ENCODE assay signal across 1 cellular context in the genomic region with DNA sequence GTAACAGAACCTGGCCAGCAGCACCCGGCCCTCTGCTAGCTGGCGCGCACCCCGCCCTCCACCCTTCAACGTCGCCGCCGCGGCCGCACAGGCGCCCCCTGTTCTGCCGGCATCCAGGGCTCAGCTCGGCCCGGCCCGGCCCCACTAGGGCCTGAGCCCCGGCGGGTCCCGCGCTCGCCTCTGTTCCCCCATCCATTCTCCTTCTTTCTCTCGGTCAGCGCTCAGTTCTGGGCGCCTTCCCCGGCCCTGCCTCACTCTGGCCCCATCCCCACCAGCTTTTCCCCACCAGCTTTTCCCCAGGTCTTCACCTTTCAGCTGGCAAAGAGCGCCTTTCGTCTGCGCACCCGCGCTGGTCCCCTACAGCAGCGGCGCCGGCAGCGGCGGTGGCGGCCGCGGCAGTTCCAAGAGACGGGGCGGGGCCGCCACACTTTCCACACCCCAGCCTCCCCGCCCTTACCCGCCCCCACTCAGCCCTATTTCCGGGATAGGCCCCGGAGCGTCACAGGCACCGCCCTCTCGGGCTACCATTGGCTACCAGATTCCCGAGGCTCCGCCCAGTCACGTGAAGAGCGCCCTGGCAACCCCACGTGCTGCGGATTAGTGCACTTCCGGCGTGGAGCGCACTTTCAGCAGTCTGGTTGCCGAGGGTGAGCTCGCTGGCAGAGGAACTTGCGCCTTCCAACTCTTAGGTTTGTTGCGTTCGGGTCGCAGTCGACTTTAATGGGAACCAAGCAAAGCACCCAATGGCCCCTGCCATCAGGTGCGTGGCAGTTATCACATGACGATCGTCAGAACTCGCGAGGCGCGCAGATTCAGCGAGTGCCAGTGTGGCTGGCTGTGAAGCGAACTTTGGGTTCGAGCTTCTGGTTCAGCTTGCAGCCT.
A peak's percentile ranks its signal among the peaks of the same experiment; 100 is the strongest.
TF ChIP-seq lines count a peak whose summit lies in the region.

A gene (minus strand): TSS at position 403 of the 882 bp plus-strand sequence. CDS start 831 bp downstream, outside the sequence.

TF ChIP-seq in HepG2, 621 proteins besides CTCF, POLR2A, EP300 and RAD21 (continued from another document and continues in another):
- TF ChIP-seq, protein P1, sequence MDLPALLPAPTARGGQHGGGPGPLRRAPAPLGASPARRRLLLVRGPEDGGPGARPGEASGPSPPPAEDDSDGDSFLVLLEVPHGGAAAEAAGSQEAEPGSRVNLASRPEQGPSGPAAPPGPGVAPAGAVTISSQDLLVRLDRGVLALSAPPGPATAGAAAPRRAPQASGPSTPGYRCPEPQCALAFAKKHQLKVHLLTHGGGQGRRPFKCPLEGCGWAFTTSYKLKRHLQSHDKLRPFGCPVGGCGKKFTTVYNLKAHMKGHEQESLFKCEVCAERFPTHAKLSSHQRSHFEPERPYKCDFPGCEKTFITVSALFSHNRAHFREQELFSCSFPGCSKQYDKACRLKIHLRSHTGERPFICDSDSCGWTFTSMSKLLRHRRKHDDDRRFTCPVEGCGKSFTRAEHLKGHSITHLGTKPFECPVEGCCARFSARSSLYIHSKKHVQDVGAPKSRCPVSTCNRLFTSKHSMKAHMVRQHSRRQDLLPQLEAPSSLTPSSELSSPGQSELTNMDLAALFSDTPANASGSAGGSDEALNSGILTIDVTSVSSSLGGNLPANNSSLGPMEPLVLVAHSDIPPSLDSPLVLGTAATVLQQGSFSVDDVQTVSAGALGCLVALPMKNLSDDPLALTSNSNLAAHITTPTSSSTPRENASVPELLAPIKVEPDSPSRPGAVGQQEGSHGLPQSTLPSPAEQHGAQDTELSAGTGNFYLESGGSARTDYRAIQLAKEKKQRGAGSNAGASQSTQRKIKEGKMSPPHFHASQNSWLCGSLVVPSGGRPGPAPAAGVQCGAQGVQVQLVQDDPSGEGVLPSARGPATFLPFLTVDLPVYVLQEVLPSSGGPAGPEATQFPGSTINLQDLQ (CRISPR knock-in tag; IDR thresholded peaks at IDR 0.05), result no peak; the same call in 1 of the 2 replicates
- no peak; the same call in 1 of the 2 replicates for TF ChIP-seq MED13 (CRISPR knock-in tag; IDR thresholded peaks at IDR 0.05)
- TF ChIP-seq ATF1 (CRISPR knock-in tag; IDR thresholded peaks at IDR 0.05), result 0 out of 2 replicates have a peak, but pooled peaks have one; percentile 31
- peak; percentile 77; the same call in 1 of the 2 replicates for TF ChIP-seq ATF7-NPFF (CRISPR knock-in tag; IDR thresholded peaks at IDR 0.05; ENCODE audit: low read depth)
- TF ChIP-seq, protein P2, sequence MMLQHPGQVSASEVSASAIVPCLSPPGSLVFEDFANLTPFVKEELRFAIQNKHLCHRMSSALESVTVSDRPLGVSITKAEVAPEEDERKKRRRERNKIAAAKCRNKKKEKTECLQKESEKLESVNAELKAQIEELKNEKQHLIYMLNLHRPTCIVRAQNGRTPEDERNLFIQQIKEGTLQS (CRISPR knock-in tag; IDR thresholded peaks at IDR 0.05), result no peak
- TF ChIP-seq ETV5 (CRISPR knock-in tag; IDR thresholded peaks at IDR 0.05; ENCODE audit: borderline replicate concordance), result peak; percentile 95
- TF ChIP-seq XRCC5 (optimal IDR thresholded peaks at IDR 0.05; ENCODE audit: low read length), result peak; percentile 29
- TF ChIP-seq WIZ (CRISPR knock-in tag; IDR thresholded peaks at IDR 0.05), result no peak
- no peak for TF ChIP-seq PRMT3 (CRISPR knock-in tag; IDR thresholded peaks at IDR 0.05; ENCODE audit: borderline replicate concordance, low read depth)
- peak; percentile 49; the same call in 1 of the 2 replicates for TF ChIP-seq ZNF614 (CRISPR knock-in tag; IDR thresholded peaks at IDR 0.05; ENCODE audit: borderline replicate concordance)
- TF ChIP-seq TBL1XR1 (IDR thresholded peaks at IDR 0.05; ENCODE audit: borderline replicate concordance, low read length, partially characterized antibody), result no peak
- peak; percentile 90 for TF ChIP-seq BORCS8-MEF2B (CRISPR knock-in tag; IDR thresholded peaks at IDR 0.05)
- no peak for TF ChIP-seq HHEX (CRISPR knock-in tag; IDR thresholded peaks at IDR 0.05)
- TF ChIP-seq, protein P3, sequence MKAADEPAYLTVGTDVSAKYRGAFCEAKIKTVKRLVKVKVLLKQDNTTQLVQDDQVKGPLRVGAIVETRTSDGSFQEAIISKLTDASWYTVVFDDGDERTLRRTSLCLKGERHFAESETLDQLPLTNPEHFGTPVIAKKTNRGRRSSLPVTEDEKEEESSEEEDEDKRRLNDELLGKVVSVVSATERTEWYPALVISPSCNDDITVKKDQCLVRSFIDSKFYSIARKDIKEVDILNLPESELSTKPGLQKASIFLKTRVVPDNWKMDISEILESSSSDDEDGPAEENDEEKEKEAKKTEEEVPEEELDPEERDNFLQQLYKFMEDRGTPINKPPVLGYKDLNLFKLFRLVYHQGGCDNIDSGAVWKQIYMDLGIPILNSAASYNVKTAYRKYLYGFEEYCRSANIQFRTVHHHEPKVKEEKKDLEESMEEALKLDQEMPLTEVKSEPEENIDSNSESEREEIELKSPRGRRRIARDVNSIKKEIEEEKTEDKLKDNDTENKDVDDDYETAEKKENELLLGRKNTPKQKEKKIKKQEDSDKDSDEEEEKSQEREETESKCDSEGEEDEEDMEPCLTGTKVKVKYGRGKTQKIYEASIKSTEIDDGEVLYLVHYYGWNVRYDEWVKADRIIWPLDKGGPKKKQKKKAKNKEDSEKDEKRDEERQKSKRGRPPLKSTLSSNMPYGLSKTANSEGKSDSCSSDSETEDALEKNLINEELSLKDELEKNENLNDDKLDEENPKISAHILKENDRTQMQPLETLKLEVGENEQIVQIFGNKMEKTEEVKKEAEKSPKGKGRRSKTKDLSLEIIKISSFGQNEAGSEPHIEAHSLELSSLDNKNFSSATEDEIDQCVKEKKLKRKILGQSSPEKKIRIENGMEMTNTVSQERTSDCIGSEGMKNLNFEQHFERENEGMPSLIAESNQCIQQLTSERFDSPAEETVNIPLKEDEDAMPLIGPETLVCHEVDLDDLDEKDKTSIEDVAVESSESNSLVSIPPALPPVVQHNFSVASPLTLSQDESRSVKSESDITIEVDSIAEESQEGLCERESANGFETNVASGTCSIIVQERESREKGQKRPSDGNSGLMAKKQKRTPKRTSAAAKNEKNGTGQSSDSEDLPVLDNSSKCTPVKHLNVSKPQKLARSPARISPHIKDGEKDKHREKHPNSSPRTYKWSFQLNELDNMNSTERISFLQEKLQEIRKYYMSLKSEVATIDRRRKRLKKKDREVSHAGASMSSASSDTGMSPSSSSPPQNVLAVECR (CRISPR knock-in tag; IDR thresholded peaks at IDR 0.05; ENCODE audit: borderline replicate concordance), result peak; percentile 73; the same call in 1 of the 2 replicates
- TF ChIP-seq ZNF543 (CRISPR knock-in tag; IDR thresholded peaks at IDR 0.05), result no peak
- TF ChIP-seq RXRB (CRISPR knock-in tag; IDR thresholded peaks at IDR 0.05; ENCODE audit: borderline replicate concordance), result no peak
- no peak for TF ChIP-seq NR3C1 (CRISPR knock-in tag; IDR thresholded peaks at IDR 0.05)
- TF ChIP-seq KLF9 (CRISPR knock-in tag; IDR thresholded peaks at IDR 0.05; ENCODE audit: low read depth), result no peak
- no peak for TF ChIP-seq ZNF460 (CRISPR knock-in tag; IDR thresholded peaks at IDR 0.05; ENCODE audit: borderline replicate concordance)
- TF ChIP-seq, protein P4, sequence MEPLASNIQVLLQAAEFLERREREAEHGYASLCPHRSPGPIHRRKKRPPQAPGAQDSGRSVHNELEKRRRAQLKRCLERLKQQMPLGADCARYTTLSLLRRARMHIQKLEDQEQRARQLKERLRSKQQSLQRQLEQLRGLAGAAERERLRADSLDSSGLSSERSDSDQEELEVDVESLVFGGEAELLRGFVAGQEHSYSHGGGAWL (CRISPR knock-in tag; IDR thresholded peaks at IDR 0.05), result peak; percentile 66; the same call in 1 of the 2 replicates
- TF ChIP-seq, protein P5, sequence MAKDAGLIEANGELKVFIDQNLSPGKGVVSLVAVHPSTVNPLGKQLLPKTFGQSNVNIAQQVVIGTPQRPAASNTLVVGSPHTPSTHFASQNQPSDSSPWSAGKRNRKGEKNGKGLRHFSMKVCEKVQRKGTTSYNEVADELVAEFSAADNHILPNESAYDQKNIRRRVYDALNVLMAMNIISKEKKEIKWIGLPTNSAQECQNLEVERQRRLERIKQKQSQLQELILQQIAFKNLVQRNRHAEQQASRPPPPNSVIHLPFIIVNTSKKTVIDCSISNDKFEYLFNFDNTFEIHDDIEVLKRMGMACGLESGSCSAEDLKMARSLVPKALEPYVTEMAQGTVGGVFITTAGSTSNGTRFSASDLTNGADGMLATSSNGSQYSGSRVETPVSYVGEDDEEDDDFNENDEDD (CRISPR knock-in tag; IDR thresholded peaks at IDR 0.05; ENCODE audit: borderline replicate concordance), result peak; percentile 88; the same call in 1 of the 2 replicates
- 0 out of 2 replicates have a peak, but pooled peaks have one; percentile 37 for TF ChIP-seq DNMT1 (CRISPR knock-in tag; IDR thresholded peaks at IDR 0.05)
- TF ChIP-seq ZNF326 (CRISPR knock-in tag; IDR thresholded peaks at IDR 0.05; ENCODE audit: borderline replicate concordance), result no peak
- peak; percentile 51; the same call in 1 of the 2 replicates for TF ChIP-seq ARHGAP35 (CRISPR knock-in tag; IDR thresholded peaks at IDR 0.05; ENCODE audit: borderline replicate concordance)
- no peak for TF ChIP-seq ZNF713 (CRISPR knock-in tag; IDR thresholded peaks at IDR 0.05)
- peak; percentile 24; the same call in 1 of the 2 replicates for TF ChIP-seq MIER3 (CRISPR knock-in tag; IDR thresholded peaks at IDR 0.05; ENCODE audit: borderline replicate concordance)
- TF ChIP-seq NR2F6 (IDR thresholded peaks at IDR 0.05), result no peak
- TF ChIP-seq NR2F6 (CRISPR knock-in tag; IDR thresholded peaks at IDR 0.05), result no peak
- no peak for TF ChIP-seq ZFYVE20 (CRISPR knock-in tag; IDR thresholded peaks at IDR 0.05; ENCODE audit: borderline replicate concordance, low read depth)
- no peak for TF ChIP-seq ZNF232 (CRISPR knock-in tag; IDR thresholded peaks at IDR 0.05; ENCODE audit: borderline replicate concordance)
- peak; percentile 64; the same call in 1 of the 2 replicates for TF ChIP-seq ZNF431 (CRISPR knock-in tag; IDR thresholded peaks at IDR 0.05; ENCODE audit: borderline replicate concordance, low read depth)
- TF ChIP-seq, protein P6, sequence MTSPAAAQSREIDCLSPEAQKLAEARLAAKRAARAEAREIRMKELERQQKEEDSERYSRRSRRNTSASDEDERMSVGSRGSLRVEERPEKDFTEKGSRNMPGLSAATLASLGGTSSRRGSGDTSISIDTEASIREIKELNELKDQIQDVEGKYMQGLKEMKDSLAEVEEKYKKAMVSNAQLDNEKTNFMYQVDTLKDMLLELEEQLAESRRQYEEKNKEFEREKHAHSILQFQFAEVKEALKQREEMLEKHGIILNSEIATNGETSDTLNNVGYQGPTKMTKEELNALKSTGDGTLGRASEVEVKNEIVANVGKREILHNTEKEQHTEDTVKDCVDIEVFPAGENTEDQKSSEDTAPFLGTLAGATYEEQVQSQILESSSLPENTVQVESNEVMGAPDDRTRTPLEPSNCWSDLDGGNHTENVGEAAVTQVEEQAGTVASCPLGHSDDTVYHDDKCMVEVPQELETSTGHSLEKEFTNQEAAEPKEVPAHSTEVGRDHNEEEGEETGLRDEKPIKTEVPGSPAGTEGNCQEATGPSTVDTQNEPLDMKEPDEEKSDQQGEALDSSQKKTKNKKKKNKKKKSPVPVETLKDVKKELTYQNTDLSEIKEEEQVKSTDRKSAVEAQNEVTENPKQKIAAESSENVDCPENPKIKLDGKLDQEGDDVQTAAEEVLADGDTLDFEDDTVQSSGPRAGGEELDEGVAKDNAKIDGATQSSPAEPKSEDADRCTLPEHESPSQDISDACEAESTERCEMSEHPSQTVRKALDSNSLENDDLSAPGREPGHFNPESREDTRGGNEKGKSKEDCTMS (CRISPR knock-in tag; conservative IDR thresholded peaks at IDR 0.05), result no peak; the same call in 1 of the 2 replicates
- TF ChIP-seq SRF (IDR thresholded peaks at IDR 0.05; ENCODE audit: low read depth, low read length), result no peak
- TF ChIP-seq NR2F1 (CRISPR knock-in tag; IDR thresholded peaks at IDR 0.05), result no peak
- TF ChIP-seq ZNF484 (CRISPR knock-in tag; IDR thresholded peaks at IDR 0.05; ENCODE audit: borderline replicate concordance, low read depth), result no peak
- no peak for TF ChIP-seq ZNF850 (CRISPR knock-in tag; conservative IDR thresholded peaks at IDR 0.05)
- no peak for TF ChIP-seq REL (CRISPR knock-in tag; conservative IDR thresholded peaks at IDR 0.05)
- TF ChIP-seq NPAS2 (CRISPR knock-in tag; IDR thresholded peaks at IDR 0.05; ENCODE audit: borderline replicate concordance), result no peak
- no peak for TF ChIP-seq STAT5B (CRISPR knock-in tag; IDR thresholded peaks at IDR 0.05)
- no peak; the same call in 1 of the 2 replicates for TF ChIP-seq ZNF558 (CRISPR knock-in tag; IDR thresholded peaks at IDR 0.05; ENCODE audit: borderline replicate concordance)
- peak; percentile 21; the same call in 1 of the 2 replicates for TF ChIP-seq ZSCAN25 (CRISPR knock-in tag; IDR thresholded peaks at IDR 0.05)
- TF ChIP-seq ZBTB7A (CRISPR knock-in tag; IDR thresholded peaks at IDR 0.05), result no peak; the same call in 1 of the 2 replicates
- peak; percentile 48; the same call in 1 of the 2 replicates for TF ChIP-seq TAF1 (CRISPR knock-in tag; IDR thresholded peaks at IDR 0.05)
- TF ChIP-seq, protein P7, sequence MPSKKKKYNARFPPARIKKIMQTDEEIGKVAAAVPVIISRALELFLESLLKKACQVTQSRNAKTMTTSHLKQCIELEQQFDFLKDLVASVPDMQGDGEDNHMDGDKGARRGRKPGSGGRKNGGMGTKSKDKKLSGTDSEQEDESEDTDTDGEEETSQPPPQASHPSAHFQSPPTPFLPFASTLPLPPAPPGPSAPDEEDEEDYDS (CRISPR knock-in tag; IDR thresholded peaks at IDR 0.05), result peak; percentile 60
- peak; percentile 93 for TF ChIP-seq ELF1 (CRISPR knock-in tag; IDR thresholded peaks at IDR 0.05)
- TF ChIP-seq, protein P8, sequence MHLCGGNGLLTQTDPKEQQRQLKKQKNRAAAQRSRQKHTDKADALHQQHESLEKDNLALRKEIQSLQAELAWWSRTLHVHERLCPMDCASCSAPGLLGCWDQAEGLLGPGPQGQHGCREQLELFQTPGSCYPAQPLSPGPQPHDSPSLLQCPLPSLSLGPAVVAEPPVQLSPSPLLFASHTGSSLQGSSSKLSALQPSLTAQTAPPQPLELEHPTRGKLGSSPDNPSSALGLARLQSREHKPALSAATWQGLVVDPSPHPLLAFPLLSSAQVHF (CRISPR knock-in tag; IDR thresholded peaks at IDR 0.05), result no peak; the same call in 1 of the 2 replicates
- no peak for TF ChIP-seq ZNF17 (CRISPR knock-in tag; IDR thresholded peaks at IDR 0.05)
- TF ChIP-seq NFIB (CRISPR knock-in tag; IDR thresholded peaks at IDR 0.05; ENCODE audit: borderline replicate concordance), result no peak
- no peak for TF ChIP-seq SMARCE1 (IDR thresholded peaks at IDR 0.05; ENCODE audit: borderline replicate concordance)
- TF ChIP-seq, protein P9, sequence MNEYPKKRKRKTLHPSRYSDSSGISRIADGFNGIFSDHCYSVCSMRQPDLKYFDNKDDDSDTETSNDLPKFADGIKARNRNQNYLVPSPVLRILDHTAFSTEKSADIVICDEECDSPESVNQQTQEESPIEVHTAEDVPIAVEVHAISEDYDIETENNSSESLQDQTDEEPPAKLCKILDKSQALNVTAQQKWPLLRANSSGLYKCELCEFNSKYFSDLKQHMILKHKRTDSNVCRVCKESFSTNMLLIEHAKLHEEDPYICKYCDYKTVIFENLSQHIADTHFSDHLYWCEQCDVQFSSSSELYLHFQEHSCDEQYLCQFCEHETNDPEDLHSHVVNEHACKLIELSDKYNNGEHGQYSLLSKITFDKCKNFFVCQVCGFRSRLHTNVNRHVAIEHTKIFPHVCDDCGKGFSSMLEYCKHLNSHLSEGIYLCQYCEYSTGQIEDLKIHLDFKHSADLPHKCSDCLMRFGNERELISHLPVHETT (CRISPR knock-in tag; conservative IDR thresholded peaks at IDR 0.05), result no peak
- TF ChIP-seq ZBTB8A (CRISPR knock-in tag; IDR thresholded peaks at IDR 0.05; ENCODE audit: borderline replicate concordance, low read depth), result no peak
